Comparison of ENCODE assay signal across 15 cellular contexts in genomic region chrX:39327705-39328104, GRCh38.
DNase-seq lines count a peak whose midpoint lies in the region; ATAC-seq lines count a peak whose summit lies in the region.
"Had no signal": no experiment of that assay in that cellular context is flagged by ENCODE, and none has a peak within 500 bp of the region (broad histone marks: within the 10 kb centered on the region; RNA-seq: fewer than 3 reads in every experiment).

No MANE protein-coding gene starts in this region.

- peak overlapping the region; percentile 57 for H3K27ac ChIP-seq in CD4-positive, CD25-positive, alpha-beta regulatory T cell (ENCODE audit: insufficient read depth, low read length, poor library complexity, severe bottlenecking)

- no peaks in the 10 kb centered on the region for H3K9me3 ChIP-seq in CD4-positive, CD25-positive, alpha-beta regulatory T cell (ENCODE audit: control insufficient read depth in 2 of 2, low read length in 2 of 2)

- peak overlapping the region; percentile 78 for H3K4me3 Mint-ChIP-seq in activated CD4-positive, alpha-beta memory T cell treated with anti-CD3 and anti-CD28 coated beads for 36 hours
- no peak overlapping the region for H3K4me3 Mint-ChIP-seq in activated CD4-positive, alpha-beta memory T cell treated with anti-CD3 and anti-CD28 coated beads, Interleukin-2, amount 10 ng/mL, durations not matched to agents 7 days and 5 days
- H3K4me3 Mint-ChIP-seq in CD4-positive, CD25-positive, alpha-beta regulatory T cell: peak overlapping the region; percentile 74 to 89 (median 80)
- H3K4me3 Mint-ChIP-seq in activated T-helper 1 cell treated with anti-CD3 and anti-CD28 coated beads, Interleukin-12 subunit alpha, Interleukin-12 subunit beta, Interleukin-2, Interleukin-4 antibody, amounts not matched to agents 30 ng/mL and 10 ng/mL and 1 ng/mL, durations not matched to agents 14 hours and 24 hours and 36 hours: peak overlapping the region; percentile 80
- H3K4me3 Mint-ChIP-seq in stimulated activated effector memory CD8-positive, alpha-beta T cell treated with anti-CD3 and anti-CD28 coated beads, Interleukin-12 subunit alpha, Interleukin-12 subunit beta, amount 100 ng/mL, for 72 hours: peak overlapping the region; percentile 36

- peak overlapping the region; percentile 88 for H3K27ac Mint-ChIP-seq in activated CD4-positive, alpha-beta memory T cell treated with anti-CD3 and anti-CD28 coated beads for 36 hours
- no peak overlapping the region for H3K27ac Mint-ChIP-seq in activated CD4-positive, alpha-beta memory T cell treated with anti-CD3 and anti-CD28 coated beads, Interleukin-2, amount 10 ng/mL, durations not matched to agents 7 days and 5 days
- peak overlapping the region; percentile 74 to 99 (median 84) for H3K27ac Mint-ChIP-seq in CD4-positive, CD25-positive, alpha-beta regulatory T cell
- H3K27ac Mint-ChIP-seq in activated T-helper 1 cell treated with anti-CD3 and anti-CD28 coated beads, Interleukin-12 subunit alpha, Interleukin-12 subunit beta, Interleukin-2, Interleukin-4 antibody, amounts not matched to agents 30 ng/mL and 10 ng/mL and 1 ng/mL, durations not matched to agents 14 hours and 24 hours and 36 hours: peak overlapping the region; percentile 88
- H3K27ac Mint-ChIP-seq in stimulated activated effector memory CD8-positive, alpha-beta T cell treated with anti-CD3 and anti-CD28 coated beads, Interleukin-12 subunit alpha, Interleukin-12 subunit beta, amount 100 ng/mL, for 72 hours: peak overlapping the region; percentile 62
- H3K27ac Mint-ChIP-seq: CD8-positive, alpha-beta memory T cell had no signal

- peaks cover 20% of the 10 kb centered on the region for H3K36me3 Mint-ChIP-seq in activated CD4-positive, alpha-beta memory T cell treated with anti-CD3 and anti-CD28 coated beads for 36 hours
- H3K36me3 Mint-ChIP-seq in activated CD4-positive, alpha-beta memory T cell treated with anti-CD3 and anti-CD28 coated beads, Interleukin-2, amount 10 ng/mL, durations not matched to agents 7 days and 5 days (ENCODE audit: low read depth): no peaks in the 10 kb centered on the region
- peaks cover 4% of the 10 kb centered on the region for H3K36me3 Mint-ChIP-seq in CD4-positive, CD25-positive, alpha-beta regulatory T cell
- H3K36me3 Mint-ChIP-seq in activated T-helper 1 cell treated with anti-CD3 and anti-CD28 coated beads, Interleukin-12 subunit alpha, Interleukin-12 subunit beta, Interleukin-2, Interleukin-4 antibody, amounts not matched to agents 30 ng/mL and 10 ng/mL and 1 ng/mL, durations not matched to agents 14 hours and 24 hours and 36 hours (ENCODE audit: low read depth): peaks cover 22% of the 10 kb centered on the region
- H3K36me3 Mint-ChIP-seq in stimulated activated effector memory CD8-positive, alpha-beta T cell treated with anti-CD3 and anti-CD28 coated beads, Interleukin-12 subunit alpha, Interleukin-12 subunit beta, amount 100 ng/mL, for 72 hours: no peaks in the 10 kb centered on the region
- H3K36me3 Mint-ChIP-seq: CD8-positive, alpha-beta memory T cell had no signal

- CTCF ChIA-PET in activated CD4-positive, alpha-beta memory T cell treated with anti-CD3 and anti-CD28 coated beads for 36 hours (lab: Charles Lee): interaction anchor here (0.6 to 1.0 kb wide), 2 partner anchors 16 to 18 kb away, joined by 3 read pairs; no protein-coding TSS in a partner anchor
- CTCF ChIA-PET in activated CD4-positive, alpha-beta memory T cell treated with anti-CD3 and anti-CD28 coated beads, Interleukin-2, amount 10 ng/mL, durations not matched to agents 7 days and 5 days (lab: Charles Lee): no interaction called here

- intact Hi-C loops in activated CD4-positive, alpha-beta memory T cell treated with anti-CD3 and anti-CD28 coated beads for 36 hours (cut with micrococcal nuclease): loop anchor here (1.0 to 10.0 kb wide), 2 partner anchors 18 to 123 kb away; no protein-coding TSS in a partner anchor
- intact Hi-C loops in activated T-helper 1 cell treated with anti-CD3 and anti-CD28 coated beads, Interleukin-12 subunit alpha, Interleukin-12 subunit beta, Interleukin-2, Interleukin-4 antibody, amounts not matched to agents 30 ng/mL and 10 ng/mL and 1 ng/mL, durations not matched to agents 14 hours and 24 hours and 36 hours (cut with micrococcal nuclease): loop anchor here (1.0 kb wide), 2 partner anchors 18 to 533 kb away; no protein-coding TSS in a partner anchor

- peak overlapping the region; percentile 81 for H3K4me3 ChIP-seq in CD4-positive, CD25-positive, alpha-beta regulatory T cell (ENCODE audit: low read depth, low read length)
- H3K4me3 ChIP-seq: K562 had no signal

- peaks cover 68% of the 10 kb centered on the region for H3K4me1 Mint-ChIP-seq in activated CD4-positive, alpha-beta memory T cell treated with anti-CD3 and anti-CD28 coated beads for 36 hours (ENCODE audit: low read depth)
- peaks cover 49% of the 10 kb centered on the region for H3K4me1 Mint-ChIP-seq in activated CD4-positive, alpha-beta memory T cell treated with anti-CD3 and anti-CD28 coated beads, Interleukin-2, amount 10 ng/mL, durations not matched to agents 7 days and 5 days
- H3K4me1 Mint-ChIP-seq in CD4-positive, CD25-positive, alpha-beta regulatory T cell: peaks cover 26 to 79% (median 59%) of the 10 kb centered on the region in 4 donors
- peaks cover 76% of the 10 kb centered on the region for H3K4me1 Mint-ChIP-seq in activated T-helper 1 cell treated with anti-CD3 and anti-CD28 coated beads, Interleukin-12 subunit alpha, Interleukin-12 subunit beta, Interleukin-2, Interleukin-4 antibody, amounts not matched to agents 30 ng/mL and 10 ng/mL and 1 ng/mL, durations not matched to agents 14 hours and 24 hours and 36 hours (ENCODE audit: low read depth)
- H3K4me1 Mint-ChIP-seq in stimulated activated effector memory CD8-positive, alpha-beta T cell treated with anti-CD3 and anti-CD28 coated beads, Interleukin-12 subunit alpha, Interleukin-12 subunit beta, amount 100 ng/mL, for 72 hours: peaks cover 40% of the 10 kb centered on the region

- POLR2A ChIA-PET in activated CD4-positive, alpha-beta memory T cell treated with anti-CD3 and anti-CD28 coated beads for 36 hours (lab: Charles Lee): interaction anchor here (0.5 to 1.4 kb wide), 8 partner anchors 15 to 528 kb away, joined by 3 to 13 read pairs (median 4); no protein-coding TSS in a partner anchor
- POLR2A ChIA-PET in activated CD4-positive, alpha-beta memory T cell treated with anti-CD3 and anti-CD28 coated beads, Interleukin-2, amount 10 ng/mL, durations not matched to agents 7 days and 5 days (lab: Charles Lee): interaction anchor here (0.8 to 1.2 kb wide), 3 partner anchors 8 to 18 kb away, joined by 3 to 4 read pairs (median 3); no protein-coding TSS in a partner anchor

- peak in 1 of 2 donors; percentile 15 for ATAC-seq in CD4-positive, CD25-positive, alpha-beta regulatory T cell (ENCODE audit: low read depth in 2 of 2)
- ATAC-seq in stimulated activated effector memory CD8-positive, alpha-beta T cell treated with anti-CD3 and anti-CD28 coated beads, Interleukin-12 subunit alpha, Interleukin-12 subunit beta, amount 100 ng/mL, for 72 hours: no peak
- ATAC-seq in GM18858 (IDR thresholded peaks at IDR 0.05; ENCODE audit: unreplicated experiment): no peak
- ATAC-seq: K562, PC-3 had no signal

- DNase-seq in activated CD4-positive, alpha-beta memory T cell treated with anti-CD3 and anti-CD28 coated beads for 36 hours: no peak
- DNase-seq in activated CD4-positive, alpha-beta memory T cell treated with anti-CD3 and anti-CD28 coated beads, Interleukin-2, amount 10 ng/mL, durations not matched to agents 7 days and 5 days: no peak
- DNase-seq in CD4-positive, CD25-positive, alpha-beta regulatory T cell: no peak
- DNase-seq in activated T-helper 1 cell treated with anti-CD3 and anti-CD28 coated beads, Interleukin-12 subunit alpha, Interleukin-12 subunit beta, Interleukin-2, Interleukin-4 antibody, amounts not matched to agents 30 ng/mL and 10 ng/mL and 1 ng/mL, durations not matched to agents 14 hours and 24 hours and 36 hours (ENCODE audit: low spot score): no peak
- no peak for DNase-seq in stimulated activated effector memory CD8-positive, alpha-beta T cell treated with anti-CD3 and anti-CD28 coated beads, Interleukin-12 subunit alpha, Interleukin-12 subunit beta, amount 100 ng/mL, for 72 hours (ENCODE audit: low spot score in 2 of 2)
- no peak for DNase-seq in NOMO-1 treated with DMSO at 0.1 percent for 48 hours (lab: John Stamatoyannopoulos, UW; ENCODE audit: unreplicated experiment)
- no peak for DNase-seq in stimulated activated CD4-positive, alpha-beta T cell treated with anti-CD3 and anti-CD28 coated beads, Interleukin-1b, Interleukin-23, amount 100 ng/mL, for 48 hours
- DNase-seq: CD8-positive, alpha-beta memory T cell; NCI-H1436 treated with DMSO at 0.1 percent for 48 hours; NCI-H2081 treated with DMSO at 0.1 percent for 48 hours; NCI-H526 treated with DMSO at 0.1 percent for 48 hours; NK-92 treated with Interleukin-12 subunit alpha and Interleukin-12 subunit beta, amount 100 ng/mL, for 24 hours; PC-3 had no signal

- H3K27me3 Mint-ChIP-seq in activated CD4-positive, alpha-beta memory T cell treated with anti-CD3 and anti-CD28 coated beads for 36 hours: no peaks in the 10 kb centered on the region
- no peaks in the 10 kb centered on the region for H3K27me3 Mint-ChIP-seq in activated CD4-positive, alpha-beta memory T cell treated with anti-CD3 and anti-CD28 coated beads, Interleukin-2, amount 10 ng/mL, durations not matched to agents 7 days and 5 days
- H3K27me3 Mint-ChIP-seq in CD4-positive, CD25-positive, alpha-beta regulatory T cell: no peaks in the 10 kb centered on the region
- H3K27me3 Mint-ChIP-seq in activated T-helper 1 cell treated with anti-CD3 and anti-CD28 coated beads, Interleukin-12 subunit alpha, Interleukin-12 subunit beta, Interleukin-2, Interleukin-4 antibody, amounts not matched to agents 30 ng/mL and 10 ng/mL and 1 ng/mL, durations not matched to agents 14 hours and 24 hours and 36 hours (ENCODE audit: insufficient read depth): peaks cover 2% of the 10 kb centered on the region

- H3K9me3 Mint-ChIP-seq in activated CD4-positive, alpha-beta memory T cell treated with anti-CD3 and anti-CD28 coated beads for 36 hours: no peaks in the 10 kb centered on the region
- no peaks in the 10 kb centered on the region for H3K9me3 Mint-ChIP-seq in activated CD4-positive, alpha-beta memory T cell treated with anti-CD3 and anti-CD28 coated beads, Interleukin-2, amount 10 ng/mL, durations not matched to agents 7 days and 5 days
- peaks cover 0 to 3% (median 0%) of the 10 kb centered on the region in 7 donors for H3K9me3 Mint-ChIP-seq in CD4-positive, CD25-positive, alpha-beta regulatory T cell
- peaks cover 24% of the 10 kb centered on the region for H3K9me3 Mint-ChIP-seq in activated T-helper 1 cell treated with anti-CD3 and anti-CD28 coated beads, Interleukin-12 subunit alpha, Interleukin-12 subunit beta, Interleukin-2, Interleukin-4 antibody, amounts not matched to agents 30 ng/mL and 10 ng/mL and 1 ng/mL, durations not matched to agents 14 hours and 24 hours and 36 hours
- H3K9me3 Mint-ChIP-seq in stimulated activated effector memory CD8-positive, alpha-beta T cell treated with anti-CD3 and anti-CD28 coated beads, Interleukin-12 subunit alpha, Interleukin-12 subunit beta, amount 100 ng/mL, for 72 hours: no peaks in the 10 kb centered on the region
- H3K9me3 Mint-ChIP-seq: CD8-positive, alpha-beta memory T cell had no signal

- peaks cover 34% of the 10 kb centered on the region for H3K4me1 ChIP-seq in CD4-positive, CD25-positive, alpha-beta regulatory T cell (ENCODE audit: control insufficient read depth, insufficient read depth, low read length, poor library complexity, severe bottlenecking)

- H3K36me3 ChIP-seq in CD4-positive, CD25-positive, alpha-beta regulatory T cell (ENCODE audit: control insufficient read depth, insufficient read depth, low read length): no peaks in the 10 kb centered on the region

- H3K27me3 ChIP-seq in CD4-positive, CD25-positive, alpha-beta regulatory T cell (ENCODE audit: control insufficient read depth, insufficient read depth, low read length): no peaks in the 10 kb centered on the region
